ENCODE assay signal across 23 cellular contexts in the genomic region with DNA sequence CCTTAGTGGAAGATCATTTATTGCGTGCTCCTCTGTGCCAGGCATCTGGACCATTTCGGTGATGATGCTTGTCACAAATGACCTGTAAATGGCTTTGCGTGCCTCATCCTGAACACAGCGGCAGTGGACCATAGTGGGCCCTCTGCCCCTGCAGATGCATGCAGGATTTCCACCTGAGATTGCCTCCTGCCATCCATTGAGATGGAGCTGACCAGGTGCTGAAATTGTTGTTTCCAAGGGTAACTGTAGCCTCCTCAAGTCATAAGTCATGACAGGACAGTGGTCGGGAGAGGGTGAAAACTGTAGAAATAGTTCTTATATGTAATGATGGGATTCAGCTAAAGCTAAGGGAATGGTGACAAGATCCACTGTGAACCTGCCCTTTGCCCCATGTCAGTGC. TPM values are rescaled to one million over a fixed set of nuclear protein-coding genes. Genes with fewer than 3 reads are reported as not detected.
"Had no signal": no experiment of that assay in that cellular context is flagged by ENCODE, and none has a peak within 500 bp of the region (broad histone marks: within the 10 kb centered on the region; RNA-seq: fewer than 3 reads in every experiment).

No MANE protein-coding gene starts in this region.

- H3K27me3 ChIP-seq: brain microvascular endothelial cell, Peyer's patch had no signal

- H3K27ac ChIP-seq: brain microvascular endothelial cell, cardiac muscle cell, Peyer's patch had no signal

- H3K27ac Mint-ChIP-seq: activated CD8-positive, alpha-beta memory T cell treated with anti-CD3 and anti-CD28 coated beads, Interleukin-2, amount 10 ng/mL, durations not matched to agents 7 days and 5 days; activated CD8-positive, alpha-beta T cell treated with anti-CD3 and anti-CD28 coated beads, Interleukin-2, amount 10 ng/mL, durations not matched to agents 7 days and 5 days; activated naive CD4-positive, alpha-beta T cell treated with anti-CD3 and anti-CD28 coated beads for 36 hours; activated naive CD8-positive, alpha-beta T cell; T-helper 1 cell treated with Interleukin-12 subunit alpha and Interleukin-12 subunit beta and Interleukin-4 antibody, amounts not matched to agents 30 μg/mL and 1 μg/mL, for 36 hours; WTC11 had no signal

- DNase-seq: activated CD4-positive, alpha-beta T cell treated with anti-CD3 and anti-CD28 coated beads for 48 hours; activated CD4-positive, alpha-beta T cell treated with anti-CD3 and anti-CD28 coated beads, Interleukin-2, amount 50 U/mL, for 4 hours; activated CD4-positive, CD25-positive, alpha-beta regulatory T cell treated with anti-CD3 and anti-CD28 coated beads, Interleukin-2, amount 50 U/mL, for 72 hours; activated CD8-positive, alpha-beta memory T cell treated with anti-CD3 and anti-CD28 coated beads, Interleukin-2, amount 10 ng/mL, durations not matched to agents 7 days and 5 days; activated CD8-positive, alpha-beta T cell treated with anti-CD3 and anti-CD28 coated beads, Interleukin-2, amount 10 ng/mL, durations not matched to agents 7 days and 5 days; activated effector memory CD4-positive, alpha-beta T cell treated with anti-CD3 and anti-CD28 coated beads, Interleukin-2, amount 50 U/mL, for 16 hours; activated naive CD4-positive, alpha-beta T cell treated with anti-CD3 and anti-CD28 coated beads for 36 hours; activated T-cell treated with anti-CD3 and anti-CD28 coated beads, Interleukin-2, amount 50 U/mL, for 4 hours; brain microvascular endothelial cell; KG1; NCI-H1105; NCI-H1436; NCI-H187; NCI-H2081; NCI-H510A treated with DMSO at 0.1 percent for 48 hours; NCI-H69; Peyer's patch; SHP77 had no signal

- H3K4me1 ChIP-seq: Peyer's patch had no signal

- H3K9me3 Mint-ChIP-seq: activated naive CD4-positive, alpha-beta T cell treated with anti-CD3 and anti-CD28 coated beads for 36 hours; activated T-cell treated with anti-CD3 and anti-CD28 coated beads, Interleukin-2, amount 50 U/mL, for 4 hours; T-helper 1 cell treated with Interleukin-12 subunit alpha and Interleukin-12 subunit beta and Interleukin-4 antibody, amounts not matched to agents 30 μg/mL and 1 μg/mL, for 36 hours; WTC11 had no signal

- H3K9me3 ChIP-seq: Peyer's patch had no signal

- H3K4me3 Mint-ChIP-seq: activated CD8-positive, alpha-beta memory T cell treated with anti-CD3 and anti-CD28 coated beads, Interleukin-2, amount 10 ng/mL, durations not matched to agents 7 days and 5 days; activated CD8-positive, alpha-beta T cell treated with anti-CD3 and anti-CD28 coated beads, Interleukin-2, amount 10 ng/mL, durations not matched to agents 7 days and 5 days; activated naive CD4-positive, alpha-beta T cell treated with anti-CD3 and anti-CD28 coated beads for 36 hours; activated naive CD8-positive, alpha-beta T cell; activated T-cell treated with anti-CD3 and anti-CD28 coated beads, Interleukin-2, amount 50 U/mL, for 4 hours; T-helper 1 cell treated with Interleukin-12 subunit alpha and Interleukin-12 subunit beta and Interleukin-4 antibody, amounts not matched to agents 30 μg/mL and 1 μg/mL, for 36 hours; WTC11 had no signal

- H3K4me1 Mint-ChIP-seq: activated CD8-positive, alpha-beta memory T cell treated with anti-CD3 and anti-CD28 coated beads, Interleukin-2, amount 10 ng/mL, durations not matched to agents 7 days and 5 days; WTC11 had no signal

- H3K27me3 Mint-ChIP-seq: activated CD8-positive, alpha-beta memory T cell treated with anti-CD3 and anti-CD28 coated beads, Interleukin-2, amount 10 ng/mL, durations not matched to agents 7 days and 5 days had no signal

- H3K4me3 ChIP-seq: cardiac muscle cell, Peyer's patch had no signal

- ATAC-seq: activated CD8-positive, alpha-beta memory T cell treated with anti-CD3 and anti-CD28 coated beads, Interleukin-2, amount 10 ng/mL, durations not matched to agents 7 days and 5 days; activated CD8-positive, alpha-beta T cell treated with anti-CD3 and anti-CD28 coated beads, Interleukin-2, amount 10 ng/mL, durations not matched to agents 7 days and 5 days; activated T-cell treated with anti-CD3 and anti-CD28 coated beads, Interleukin-2, amount 50 U/mL, for 4 hours; WTC11 had no signal

- H3K36me3 Mint-ChIP-seq: activated CD8-positive, alpha-beta memory T cell treated with anti-CD3 and anti-CD28 coated beads, Interleukin-2, amount 10 ng/mL, durations not matched to agents 7 days and 5 days; activated naive CD8-positive, alpha-beta T cell; WTC11 had no signal

- H3K36me3 ChIP-seq: brain microvascular endothelial cell, cardiac muscle cell, Peyer's patch had no signal

RNA-seq across cellular contexts. Expression of a gene that starts 35.5 kb away (rescaled TPM):
- total RNA-seq: activated CD8-positive, alpha-beta T cell treated with anti-CD3 and anti-CD28 coated beads, Interleukin-2, amount 10 ng/mL, durations not matched to agents 7 days and 5 days; activated naive CD4-positive, alpha-beta T cell treated with anti-CD3 and anti-CD28 coated beads for 36 hours; SK-MEL-5 had no signal
